Comparison of ENCODE assay signal across 7 cellular contexts in the genomic region with DNA sequence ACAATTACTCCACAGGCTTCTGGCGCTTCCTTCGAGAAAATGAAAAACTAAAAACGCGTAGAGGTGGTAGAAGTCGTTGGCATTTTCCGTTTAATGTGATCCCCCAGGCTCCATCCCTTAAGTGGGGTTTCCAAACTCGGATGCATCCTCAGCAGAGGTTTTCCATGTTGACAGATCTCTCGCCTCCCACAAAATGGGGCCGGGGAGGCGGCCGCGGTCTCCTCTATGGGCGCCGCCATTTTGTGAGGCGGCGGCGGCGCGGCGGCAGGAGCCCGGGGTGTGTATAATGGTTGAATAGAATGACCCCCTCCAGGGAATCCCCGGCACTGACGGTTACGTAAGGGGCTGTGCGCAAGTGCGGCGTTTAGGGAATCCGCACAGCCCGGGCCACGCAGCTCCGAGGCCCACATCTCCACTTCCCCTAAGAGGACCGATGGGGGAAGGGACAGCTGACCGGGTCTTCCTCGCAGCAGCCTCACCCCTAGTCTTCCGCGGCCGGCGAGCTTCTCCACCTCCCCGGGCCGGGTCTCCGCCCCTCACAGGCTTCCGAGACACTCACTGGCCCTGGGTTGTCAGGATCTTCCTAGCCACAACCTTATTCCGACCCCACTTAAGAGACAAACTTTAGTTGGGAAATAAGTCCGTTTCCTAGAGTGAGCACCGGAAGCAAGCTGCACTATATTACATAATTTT. TPM values are rescaled to one million over a fixed set of nuclear protein-coding genes. Genes with fewer than 3 reads are reported as not detected.
A peak's percentile ranks its signal among the peaks of the same experiment; 100 is the strongest.
DNase-seq lines count a peak whose midpoint lies in the region; ATAC-seq lines count a peak whose summit lies in the region.

No MANE protein-coding gene starts in this region.

- ATAC-seq in GM18511 (IDR thresholded peaks at IDR 0.05; ENCODE audit: unreplicated experiment) (peak; percentile 52), HG03025 (IDR thresholded peaks at IDR 0.05; ENCODE audit: low FRiP score, unreplicated experiment) (peak; percentile 54)

- DNase-seq in NCI-H2029 treated with DMSO at 0.1 percent for 48 hours (lab: John Stamatoyannopoulos, UW) (peak; percentile 92), T1000 (lab: John Stamatoyannopoulos, UW) (peak; percentile 100), astrocyte of the hippocampus (ENCODE audit: low read depth, low spot score) (peak; percentile 98), hippocampal formation (lab: John Stamatoyannopoulos, UW) (peak; percentile 91 to 97), renal cortical epithelial cell (ENCODE audit: low read depth) (peak; percentile 93)

RNA-seq across cellular contexts. Expression of a gene that starts 2.1 kb away (rescaled TPM):
- total RNA-seq in renal cortical epithelial cell = 11.1 and 41.8 TPM in 2 replicates

Comparison
In these comparisons a context has a peak if more than half of its experiments do, and no peak if none do; other contexts are left out.
1. Peak in every context shown above with its lines: DNase-seq and ATAC-seq.